ENCODE assay signal across 8 cellular contexts in genomic region chr1:222589462-222590302, GRCh38. TPM values are rescaled to one million over a fixed set of nuclear protein-coding genes. Genes with fewer than 3 reads are reported as not detected.
DNase-seq lines count a peak whose midpoint lies in the region; ATAC-seq, FAIRE-seq and TF ChIP-seq lines count a peak whose summit lies in the region.

TSS of gene TAF1A (minus strand) at chr1:222589933.

- no peak for FAIRE-seq in astrocyte (lab: Jason Lieb, UNC)

- no peaks in the 10 kb centered on the region for H3K9me2 ChIP-seq in hepatocyte (replicated peaks; ENCODE audit: insufficient read depth)

- H3K27ac ChIP-seq in astrocyte (ENCODE audit: low read depth, low read length) (peak within 1 kb of the TSS; percentile 53), hepatocyte (peak within 1 kb of the TSS; percentile 93)

- no peaks in the 10 kb centered on the region for H3K9me3 Mint-ChIP-seq in astrocyte (ENCODE audit: unreplicated experiment)

- H3K36me3 ChIP-seq in astrocyte (ENCODE audit: insufficient read depth, low read length) (peaks cover 9% of the 10 kb centered on the region), hepatocyte (replicated peaks; ENCODE audit: insufficient read depth, low read depth) (no peaks in the 10 kb centered on the region)

- peak within 1 kb of the TSS; percentile 88 for H3K9ac ChIP-seq in astrocyte (ENCODE audit: low read length)

- H3K4me3 ChIP-seq in astrocyte (ENCODE audit: insufficient read depth, low read depth, low read length) (peak within 1 kb of the TSS; percentile 98), hepatocyte (peak within 1 kb of the TSS; percentile 90)

- H3K4me3 Mint-ChIP-seq in astrocyte (ENCODE audit: unreplicated experiment), result peak within 1 kb of the TSS; percentile 94

- H3K36me3 Mint-ChIP-seq in astrocyte (ENCODE audit: low read depth, unreplicated experiment), result no peaks in the 10 kb centered on the region

- H3K27me3 Mint-ChIP-seq in astrocyte (ENCODE audit: low read depth, unreplicated experiment), result no peaks in the 10 kb centered on the region

- H3K27me3 ChIP-seq in astrocyte (ENCODE audit: insufficient read depth, low read length) (no peaks in the 10 kb centered on the region), hepatocyte (no peaks in the 10 kb centered on the region)

- TF ChIP-seq CTCF in astrocyte (IDR thresholded peaks at IDR 0.05; ENCODE audit: insufficient read depth, low read depth, low read length), result no peak
- TF ChIP-seq CTCF in hepatocyte (IDR thresholded peaks at IDR 0.05; ENCODE audit: poor library complexity), result no peak

- peak; percentile 64 for DNase-seq in NCI-H2029 treated with DMSO at 0.1 percent for 48 hours (lab: John Stamatoyannopoulos, UW)
- peak; percentile 82 for DNase-seq in T-helper 22 cell (ENCODE audit: low read depth)
- DNase-seq in astrocyte (ENCODE audit: low read depth), result peak; percentile 76
- peak; percentile 92 for DNase-seq in hepatocyte (ENCODE audit: low spot score)
- DNase-seq in renal cortical epithelial cell (ENCODE audit: low read depth), result peak; percentile 75
- DNase-seq in cortex of kidney (lab: John Stamatoyannopoulos, UW), result no peak

- H3K27ac Mint-ChIP-seq in astrocyte (ENCODE audit: unreplicated experiment), result peak within 1 kb of the TSS; percentile 81

- H3K4me1 Mint-ChIP-seq in astrocyte (ENCODE audit: low read depth, unreplicated experiment), result peaks cover 20% of the 10 kb centered on the region

- no peaks in the 10 kb centered on the region for H3K9me3 ChIP-seq in astrocyte (ENCODE audit: insufficient read depth, low read depth, low read length)
- H3K9me3 ChIP-seq in hepatocyte (ENCODE audit: low read depth), result peaks cover under 1% of the 10 kb centered on the region

- TF ChIP-seq POLR2A in GM18505 (IDR thresholded peaks at IDR 0.05; ENCODE audit: borderline replicate concordance, extremely low read depth, insufficient read depth, insufficient read length), result peak; percentile 66

- peak within 1 kb of the TSS; percentile 92 for H3K4me2 ChIP-seq in astrocyte (ENCODE audit: low read length)
- H3K4me2 ChIP-seq in hepatocyte, result peak within 1 kb of the TSS; percentile 88

- peak within 1 kb of the TSS; percentile 94 for H2AFZ ChIP-seq in astrocyte (ENCODE audit: low read depth, low read length)
- H2AFZ ChIP-seq in hepatocyte, result peak within 1 kb of the TSS; percentile 99

- peaks cover 41% of the 10 kb centered on the region for H3K79me2 ChIP-seq in astrocyte (ENCODE audit: insufficient read depth, low read length)
- H3K79me2 ChIP-seq in hepatocyte, result peaks cover 29% of the 10 kb centered on the region

- ATAC-seq in GM18505 (IDR thresholded peaks at IDR 0.05; ENCODE audit: unreplicated experiment) (peak; percentile 99), HG02938 (IDR thresholded peaks at IDR 0.05; ENCODE audit: unreplicated experiment) (peak; percentile 100)

- H4K20me1 ChIP-seq in astrocyte (ENCODE audit: insufficient read depth, low read length) (no peaks in the 10 kb centered on the region), hepatocyte (ENCODE audit: insufficient read depth, poor library complexity, severe bottlenecking) (no peaks in the 10 kb centered on the region)

- WGBS in hepatocyte (ENCODE audit: low lambda C conversion rate, missing lambda C conversion rate), result under 1% methylated on average over 41 of the region's 41 CpGs

- peaks cover 14% of the 10 kb centered on the region for H3K4me1 ChIP-seq in astrocyte (ENCODE audit: insufficient read depth, low read length)
- peaks cover 9% of the 10 kb centered on the region for H3K4me1 ChIP-seq in hepatocyte (ENCODE audit: insufficient read depth)

RNA-seq across cellular contexts. Expression of gene TAF1A, which starts in this region (rescaled TPM):
- total RNA-seq in astrocyte (6.6 and 7.5 TPM in 2 replicates), hepatocyte (6.5 and 6.9 TPM in 2 replicates), renal cortical epithelial cell (10.6 and 11.0 TPM in 2 replicates)
- 3.0 and 5.2 TPM in 2 replicates for polyA plus RNA-seq in hepatocyte
